28 cellular contexts compared by ENCODE assay signal in the genomic region with DNA sequence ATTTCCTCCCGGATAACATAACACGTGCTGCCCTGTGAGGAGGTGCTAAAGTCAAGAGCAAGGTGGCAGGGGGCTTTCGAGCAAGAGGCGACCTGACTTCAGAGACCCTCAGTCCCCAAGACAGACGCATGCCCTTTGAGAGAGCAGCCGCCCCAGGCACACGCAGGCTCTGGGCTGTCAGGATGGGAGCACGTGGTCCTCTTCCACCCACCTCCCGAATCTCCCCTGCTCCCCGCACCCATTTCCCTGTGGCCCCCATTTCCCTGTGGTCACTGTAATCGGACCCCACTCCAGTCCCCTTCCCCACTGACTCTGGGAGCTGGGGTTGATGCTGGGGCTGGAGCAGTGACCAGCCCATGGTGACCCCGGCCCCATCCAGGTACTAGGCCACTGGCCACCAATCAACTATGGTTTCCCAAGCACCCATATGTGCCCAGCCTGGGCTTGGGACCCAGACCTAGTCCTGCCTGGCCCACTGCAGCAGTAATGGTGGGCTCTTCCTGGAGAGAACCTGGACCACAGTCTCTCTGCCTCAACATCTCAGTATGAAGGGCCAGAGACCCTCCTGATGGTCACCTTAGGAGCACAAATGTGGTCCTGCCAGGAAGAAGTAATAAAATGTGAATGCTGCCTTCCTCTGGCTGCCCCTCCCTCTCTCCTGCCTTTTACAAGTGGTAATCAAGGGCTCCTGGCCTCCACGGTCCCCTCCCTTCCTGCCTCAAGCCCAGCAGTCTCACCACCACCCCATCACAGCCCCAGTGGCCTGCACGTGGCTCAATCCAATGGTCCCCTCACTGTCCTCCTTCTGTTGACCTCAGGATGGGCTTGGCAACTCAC. TPM values are rescaled to one million over a fixed set of nuclear protein-coding genes. Genes with fewer than 3 reads are reported as not detected.
DNase-seq lines count a peak whose midpoint lies in the region; ATAC-seq, FAIRE-seq and TF ChIP-seq lines count a peak whose summit lies in the region.
"Had no signal": no experiment of that assay in that cellular context is flagged by ENCODE, and none has a peak within 500 bp of the region (broad histone marks: within the 10 kb centered on the region; RNA-seq: fewer than 3 reads in every experiment).

No MANE protein-coding gene starts in this region.

- CTCF ChIA-PET in K562 (lab: Yijun Ruan, JAX; ENCODE audit: low intra/inter-chr PET ratio): interaction anchor here (0.6 to 0.9 kb wide), 2 partner anchors 35 to 206 kb away, joined by 3 to 4 read pairs; no protein-coding TSS in a partner anchor

- no peak for TF ChIP-seq POLR2A in K562 (conservative IDR thresholded peaks at IDR 0.05)

- peaks cover 44% of the 10 kb centered on the region for H3K4me1 Mint-ChIP-seq in activated CD4-positive, alpha-beta T cell treated with anti-CD3 and anti-CD28 coated beads, Interleukin-2, amount 10 ng/mL, durations not matched to agents 24 days and 14 days
- peaks cover 2% of the 10 kb centered on the region for H3K4me1 Mint-ChIP-seq in neural progenitor cell
- peaks cover 35% of the 10 kb centered on the region for H3K4me1 Mint-ChIP-seq in activated T-helper 1 cell treated with anti-CD3 and anti-CD28 coated beads, Interleukin-12 subunit alpha, Interleukin-12 subunit beta, Interleukin-2, Interleukin-4 antibody, amounts not matched to agents 30 ng/mL and 10 ng/mL and 1 ng/mL, durations not matched to agents 14 hours and 24 hours and 36 hours (ENCODE audit: low read depth)

- H4K20me1 ChIP-seq in KMS-11 (ENCODE audit: insufficient read depth): no peaks in the 10 kb centered on the region
- peaks cover 82% of the 10 kb centered on the region for H4K20me1 ChIP-seq in K562 (replicated peaks; ENCODE audit: control insufficient read depth, insufficient read depth, low read length)
- H4K20me1 ChIP-seq in neural progenitor cell (ENCODE audit: low read depth): no peaks in the 10 kb centered on the region

- DNase-seq in activated CD4-positive, alpha-beta T cell treated with anti-CD3 and anti-CD28 coated beads, Interleukin-2, amount 10 ng/mL, durations not matched to agents 24 days and 14 days: no peak
- no peak for DNase-seq in activated CD4-positive, alpha-beta T cell treated with anti-CD3 and anti-CD28 coated beads, Interleukin-2, amount 50 U/mL, for 4 hours
- DNase-seq in K562 (ENCODE audit: extremely low read depth in 1 of 4, low spot score in 3 of 4): peak in 3 of 4 experiments; percentile 63 to 67 (median 66)
- DNase-seq in neural progenitor cell (ENCODE audit: low spot score): no peak
- DNase-seq in NOMO-1 treated with dmso at 0.1 percent for 144 hours (lab: John Stamatoyannopoulos, UW; ENCODE audit: unreplicated experiment): no peak
- no peak for DNase-seq in NCI-H774 (lab: John Stamatoyannopoulos, UW)
- no peak for DNase-seq in activated T-helper 1 cell treated with anti-CD3 and anti-CD28 coated beads, Interleukin-12 subunit alpha, Interleukin-12 subunit beta, Interleukin-2, Interleukin-4 antibody, amounts not matched to agents 30 ng/mL and 10 ng/mL and 1 ng/mL, durations not matched to agents 14 hours and 24 hours and 36 hours (ENCODE audit: low spot score)
- DNase-seq: activated CD8-positive, alpha-beta memory T cell treated with anti-CD3 and anti-CD28 coated beads, Interleukin-2, amount 10 ng/mL, durations not matched to agents 7 days and 5 days; activated effector memory CD4-positive, alpha-beta T cell treated with Interleukin-2 at 50 U/mL for 16 hours; C1 segment of cervical spinal cord; colonic mucosa; DMS 273 treated with DMSO at 0.1 percent for 48 hours; lower lobe of right lung; NCI-H1436 treated with DMSO at 0.1 percent for 48 hours; NCI-H526; ovary; SIG-M5; stimulated activated CD4-positive, alpha-beta T cell treated with anti-CD3 and anti-CD28 coated beads, Interleukin-12 subunit alpha, Interleukin-12 subunit beta, amount 100 ng/mL, for 4 hours; substantia nigra had no signal

- H3K9me3 ChIP-seq in K562 (replicated peaks; ENCODE audit: control insufficient read depth, insufficient read depth, low read depth, low read length) (no peaks in the 10 kb centered on the region), neural progenitor cell (ENCODE audit: low read depth) (no peaks in the 10 kb centered on the region)
- H3K9me3 ChIP-seq: A549, colonic mucosa, lower lobe of right lung, ovary had no signal

- H3K36me3 ChIP-seq in KMS-11 (ENCODE audit: insufficient read depth): no peaks in the 10 kb centered on the region
- H3K36me3 ChIP-seq in K562 (ENCODE audit: control insufficient read depth, insufficient read depth, low read length): no peaks in the 10 kb centered on the region
- no peaks in the 10 kb centered on the region for H3K36me3 ChIP-seq in neural progenitor cell
- H3K36me3 ChIP-seq: colonic mucosa, lower lobe of right lung, ovary had no signal

- no peaks in the 10 kb centered on the region for H3F3A ChIP-seq in neural progenitor cell (ENCODE audit: low read depth)

- TF ChIP-seq CTCF in KMS-11 (conservative IDR thresholded peaks at IDR 0.05; ENCODE audit: low read depth, low read length) (no peak), K562 (IDR thresholded peaks at IDR 0.05 in 2 of 3, conservative IDR thresholded peaks at IDR 0.05 in 1 of 3; ENCODE audit: insufficient read depth in 2 of 3, low read depth in 1 of 3, low read length in 3 of 3) (no peak), neural progenitor cell (IDR thresholded peaks at IDR 0.05) (no peak)

- in situ Hi-C loops in K562 (cut with MboI): loop anchor here (25.0 kb wide), 1 partner anchor 1336 kb away; a partner anchor contains a TSS

- no peaks in the 10 kb centered on the region for H3K79me2 ChIP-seq in KMS-11 (ENCODE audit: insufficient read depth, low read depth)
- no peaks in the 10 kb centered on the region for H3K79me2 ChIP-seq in K562 (ENCODE audit: control insufficient read depth, insufficient read depth, low read length)
- no peaks in the 10 kb centered on the region for H3K79me2 ChIP-seq in neural progenitor cell (ENCODE audit: low read depth)

- no peaks in the 10 kb centered on the region for H3K27me3 Mint-ChIP-seq in activated CD4-positive, alpha-beta T cell treated with anti-CD3 and anti-CD28 coated beads, Interleukin-2, amount 10 ng/mL, durations not matched to agents 24 days and 14 days
- H3K27me3 Mint-ChIP-seq in neural progenitor cell (ENCODE audit: insufficient read depth, low read depth): peaks cover 5% of the 10 kb centered on the region
- H3K27me3 Mint-ChIP-seq in activated T-helper 1 cell treated with anti-CD3 and anti-CD28 coated beads, Interleukin-12 subunit alpha, Interleukin-12 subunit beta, Interleukin-2, Interleukin-4 antibody, amounts not matched to agents 30 ng/mL and 10 ng/mL and 1 ng/mL, durations not matched to agents 14 hours and 24 hours and 36 hours (ENCODE audit: insufficient read depth): peaks cover 10% of the 10 kb centered on the region
- H3K27me3 Mint-ChIP-seq: activated CD8-positive, alpha-beta memory T cell treated with anti-CD3 and anti-CD28 coated beads, Interleukin-2, amount 10 ng/mL, durations not matched to agents 7 days and 5 days had no signal

- H3K4me3 ChIP-seq in KMS-11 (IDR thresholded peaks at IDR 0.05; ENCODE audit: insufficient read depth, low read depth, low read length) (no peak overlapping the region), K562 (no peak overlapping the region), neural progenitor cell (no peak overlapping the region)
- H3K4me3 ChIP-seq: A549, colonic mucosa, lower lobe of right lung, ovary, PC-9 had no signal

- H3K9me3 Mint-ChIP-seq in activated CD4-positive, alpha-beta T cell treated with anti-CD3 and anti-CD28 coated beads, Interleukin-2, amount 10 ng/mL, durations not matched to agents 24 days and 14 days: no peaks in the 10 kb centered on the region
- no peaks in the 10 kb centered on the region for H3K9me3 Mint-ChIP-seq in neural progenitor cell
- no peaks in the 10 kb centered on the region for H3K9me3 Mint-ChIP-seq in activated T-helper 1 cell treated with anti-CD3 and anti-CD28 coated beads, Interleukin-12 subunit alpha, Interleukin-12 subunit beta, Interleukin-2, Interleukin-4 antibody, amounts not matched to agents 30 ng/mL and 10 ng/mL and 1 ng/mL, durations not matched to agents 14 hours and 24 hours and 36 hours

- H3K27me3 ChIP-seq in KMS-11 (ENCODE audit: insufficient read depth, low read depth) (no peaks in the 10 kb centered on the region), K562 (ENCODE audit: control insufficient read depth in 2 of 2, insufficient read depth in 2 of 2, low read length in 2 of 2) (peaks cover 10 to 64% of the 10 kb centered on the region in 2 experiments; a peak in 4 of 5 replicates), neural progenitor cell (peaks cover 43% of the 10 kb centered on the region)
- H3K27me3 ChIP-seq: colonic mucosa, ovary had no signal

- H3K4me3 Mint-ChIP-seq in activated CD4-positive, alpha-beta T cell treated with anti-CD3 and anti-CD28 coated beads, Interleukin-2, amount 10 ng/mL, durations not matched to agents 24 days and 14 days: no peak overlapping the region
- H3K4me3 Mint-ChIP-seq in neural progenitor cell: peak overlapping the region; percentile 48
- H3K4me3 Mint-ChIP-seq in activated T-helper 1 cell treated with anti-CD3 and anti-CD28 coated beads, Interleukin-12 subunit alpha, Interleukin-12 subunit beta, Interleukin-2, Interleukin-4 antibody, amounts not matched to agents 30 ng/mL and 10 ng/mL and 1 ng/mL, durations not matched to agents 14 hours and 24 hours and 36 hours: no peak overlapping the region
- H3K4me3 Mint-ChIP-seq: activated CD8-positive, alpha-beta memory T cell treated with anti-CD3 and anti-CD28 coated beads, Interleukin-2, amount 10 ng/mL, durations not matched to agents 7 days and 5 days had no signal

- FAIRE-seq in K562 (lab: Jason Lieb, UNC): no peak
- FAIRE-seq: A549, urothelium cell line had no signal

- intact Hi-C loops in activated CD4-positive, alpha-beta T cell treated with anti-CD3 and anti-CD28 coated beads, Interleukin-2, amount 10 ng/mL, durations not matched to agents 24 days and 14 days (cut with micrococcal nuclease): loop anchor here (5.0 kb wide), 1 partner anchor 39 kb away; a partner anchor contains a TSS
- intact Hi-C loops in K562 (cut with micrococcal nuclease): no loop called here
- intact Hi-C loops in activated T-helper 1 cell treated with anti-CD3 and anti-CD28 coated beads, Interleukin-12 subunit alpha, Interleukin-12 subunit beta, Interleukin-2, Interleukin-4 antibody, amounts not matched to agents 30 ng/mL and 10 ng/mL and 1 ng/mL, durations not matched to agents 14 hours and 24 hours and 36 hours (cut with micrococcal nuclease): no loop called here

- H3K4me2 ChIP-seq in KMS-11 (peak overlapping the region; percentile 40; the same call in 1 of the 2 replicates), K562 (ENCODE audit: insufficient read depth, low read length) (no peak overlapping the region), neural progenitor cell (no peak overlapping the region)
- H3K4me2 ChIP-seq: A549, PC-9 had no signal

- H3K9ac ChIP-seq in KMS-11 (no peak overlapping the region), K562 (ENCODE audit: insufficient read depth in 1 of 2, low read depth in 2 of 2, low read length in 2 of 2) (peak overlapping the region in 1 of 2 experiments; percentile 27; a peak in 1 of 4 replicates), neural progenitor cell (no peak overlapping the region)

- peaks cover 80% of the 10 kb centered on the region for H3K4me1 ChIP-seq in KMS-11 (ENCODE audit: low read depth, poor library complexity, severe bottlenecking)
- peaks cover 16 to 18% of the 10 kb centered on the region in 2 experiments for H3K4me1 ChIP-seq in K562 (replicated peaks in 1 of 2; ENCODE audit: control insufficient read depth in 2 of 2, insufficient read depth in 2 of 2, low read length in 2 of 2)
- peaks cover 3% of the 10 kb centered on the region for H3K4me1 ChIP-seq in neural progenitor cell
- H3K4me1 ChIP-seq: A549, colonic mucosa, lower lobe of right lung had no signal

- ATAC-seq in K562: no peak
- ATAC-seq: A549; activated CD8-positive, alpha-beta memory T cell treated with anti-CD3 and anti-CD28 coated beads, Interleukin-2, amount 10 ng/mL, durations not matched to agents 7 days and 5 days; lower lobe of right lung; right cardiac atrium had no signal

- no peaks in the 10 kb centered on the region for H3K36me3 Mint-ChIP-seq in activated CD4-positive, alpha-beta T cell treated with anti-CD3 and anti-CD28 coated beads, Interleukin-2, amount 10 ng/mL, durations not matched to agents 24 days and 14 days (ENCODE audit: low read depth)
- no peaks in the 10 kb centered on the region for H3K36me3 Mint-ChIP-seq in neural progenitor cell
- no peaks in the 10 kb centered on the region for H3K36me3 Mint-ChIP-seq in activated T-helper 1 cell treated with anti-CD3 and anti-CD28 coated beads, Interleukin-12 subunit alpha, Interleukin-12 subunit beta, Interleukin-2, Interleukin-4 antibody, amounts not matched to agents 30 ng/mL and 10 ng/mL and 1 ng/mL, durations not matched to agents 14 hours and 24 hours and 36 hours (ENCODE audit: low read depth)
- H3K36me3 Mint-ChIP-seq: activated CD8-positive, alpha-beta memory T cell treated with anti-CD3 and anti-CD28 coated beads, Interleukin-2, amount 10 ng/mL, durations not matched to agents 7 days and 5 days had no signal

- WGBS in K562 (ENCODE audit: insufficient coverage, low coverage, missing lambda C conversion rate): 4% methylated on average over 14 of the region's 14 CpGs

- POLR2A ChIA-PET in K562 (lab: Yijun Ruan, JAX): interaction anchor here (1.0 to 6.9 kb wide), 5 partner anchors 9 to 38 kb away, joined by 3 to 74 read pairs (median 5); no protein-coding TSS in a partner anchor

- no peak overlapping the region for H3K27ac ChIP-seq in KMS-11
- H3K27ac ChIP-seq in K562 (ENCODE audit: extremely low read depth, low read depth, low read length): no peak overlapping the region
- no peak overlapping the region for H3K27ac ChIP-seq in neural progenitor cell
- H3K27ac ChIP-seq: A549, colonic mucosa, HL-60, lower lobe of right lung, ovary, PC-9 had no signal

- TF ChIP-seq EP300 in K562 (IDR thresholded peaks at IDR 0.05; ENCODE audit: low read length): no peak

- H3K9me1 ChIP-seq in K562 (ENCODE audit: control insufficient read depth, insufficient read depth, low read length): peaks cover 18% of the 10 kb centered on the region

- no peak for TF ChIP-seq RAD21 in K562 (CRISPR knock-in tag; conservative IDR thresholded peaks at IDR 0.05 in 1 of 2, IDR thresholded peaks at IDR 0.05 in 1 of 2)

- BruUV-seq in K562 (replicated peaks; lab: Mats Ljungman, UMichigan): no TSS peak

- H2AFZ ChIP-seq in KMS-11 (ENCODE audit: low read depth) (peak overlapping the region; percentile 24; the same call in 1 of the 2 replicates), K562 (ENCODE audit: low read depth, low read length) (no peak overlapping the region), neural progenitor cell (replicated peaks) (no peak overlapping the region)
- H2AFZ ChIP-seq: PC-9 had no signal

- peak overlapping the region; percentile 30 for H3K27ac Mint-ChIP-seq in activated CD4-positive, alpha-beta T cell treated with anti-CD3 and anti-CD28 coated beads, Interleukin-2, amount 10 ng/mL, durations not matched to agents 24 days and 14 days
- H3K27ac Mint-ChIP-seq in neural progenitor cell: peak overlapping the region; percentile 36
- H3K27ac Mint-ChIP-seq in activated T-helper 1 cell treated with anti-CD3 and anti-CD28 coated beads, Interleukin-12 subunit alpha, Interleukin-12 subunit beta, Interleukin-2, Interleukin-4 antibody, amounts not matched to agents 30 ng/mL and 10 ng/mL and 1 ng/mL, durations not matched to agents 14 hours and 24 hours and 36 hours: no peak overlapping the region
- H3K27ac Mint-ChIP-seq: activated CD8-positive, alpha-beta memory T cell treated with anti-CD3 and anti-CD28 coated beads, Interleukin-2, amount 10 ng/mL, durations not matched to agents 7 days and 5 days had no signal

RNA-seq across cellular contexts. Expression of a gene that starts 39.0 kb away (rescaled TPM):
- total RNA-seq in activated CD4-positive, alpha-beta T cell treated with anti-CD3 and anti-CD28 coated beads, Interleukin-2, amount 10 ng/mL, durations not matched to agents 24 days and 14 days: not detected in 2 replicates
- not detected in 2 replicates for total RNA-seq in K562 (2011; cell fraction: chromatin; rRNA removed; ENCODE audit: low replicate concordance)
- not detected in 2 replicates for total RNA-seq in K562 (2011; cell fraction: nucleolus; rRNA removed)
- not detected in 2 replicates for total RNA-seq in K562 (2011; cell fraction: nucleoplasm; rRNA removed)
- total RNA-seq in K562 (2014; rRNA removed) (not detected in 2 replicates), K562 (2014; rRNA removed; fragmentation: Illumina TruSeq; extraction: Trizol) (not detected in 2 replicates), K562 (2015; rRNA removed; fragmentation: Illumina TruSeq; extraction: Trizol) (not detected in 2 replicates), K562 (2021) (not detected in 2 replicates), neural progenitor cell (ENCODE audit: low replicate concordance) (not detected in 2 replicates)
- polyA plus RNA-seq in K562 (2011; rRNA removed) (not detected in 2 replicates), K562 (2014; fragmentation: Illumina TruSeq; extraction: Trizol) (not detected in 2 replicates), K562 (2014; fragmentation: Nextera tagmentation; extraction: Ambion mirVana) (not detected), K562 (2014; rRNA removed) (not detected in 2 replicates)
- not detected in 2 replicates for polyA plus RNA-seq in K562 (2011; cell fraction: cytosol; rRNA removed)
- polyA plus RNA-seq in K562 (2011; cell fraction: nucleus; rRNA removed): not detected in 2 replicates
- polyA plus RNA-seq in K562 (2012): not detected in 2 replicates
- polyA minus RNA-seq in K562 (2011; rRNA and poly(A)+ RNA removed): not detected in 2 replicates
- not detected in 2 replicates for polyA minus RNA-seq in K562 (2011; cell fraction: cytosol; rRNA and poly(A)+ RNA removed)
- not detected in 2 replicates for polyA minus RNA-seq in K562 (2011; cell fraction: nucleus; rRNA and poly(A)+ RNA removed)
- total RNA-seq in activated T-helper 1 cell treated with anti-CD3 and anti-CD28 coated beads, Interleukin-12 subunit alpha, Interleukin-12 subunit beta, Interleukin-2, Interleukin-4 antibody, amounts not matched to agents 30 ng/mL and 10 ng/mL and 1 ng/mL, durations not matched to agents 14 hours and 24 hours and 36 hours: not detected in 2 replicates
- total RNA-seq: activated CD8-positive, alpha-beta memory T cell treated with anti-CD3 and anti-CD28 coated beads, Interleukin-2, amount 10 ng/mL, durations not matched to agents 7 days and 5 days; G401; MCF 10A; PC-9; T-helper 1 cell treated with Interleukin-12 subunit alpha and Interleukin-12 subunit beta and Interleukin-4 antibody, amounts not matched to agents 30 ng/mL and 1 ng/mL, for 36 hours had no signal
- polyA plus RNA-seq: A549, right cardiac atrium had no signal

Comparison
In these comparisons a context has a peak if more than half of its experiments do, and no peak if none do; other contexts are left out.
1. DNase-seq: peak in K562 (3 of 4); none in activated CD4-positive, alpha-beta T cell treated with anti-CD3 and anti-CD28 coated beads, Interleukin-2, amount 10 ng/mL, durations not matched to agents 24 days and 14 days (single experiment), activated CD4-positive, alpha-beta T cell treated with anti-CD3 and anti-CD28 coated beads, Interleukin-2, amount 50 U/mL, for 4 hours (0 of 2), neural progenitor cell (single experiment), NOMO-1 treated with dmso at 0.1 percent for 144 hours (single experiment), NCI-H774 (single experiment) and activated T-helper 1 cell treated with anti-CD3 and anti-CD28 coated beads, Interleukin-12 subunit alpha, Interleukin-12 subunit beta, Interleukin-2, Interleukin-4 antibody, amounts not matched to agents 30 ng/mL and 10 ng/mL and 1 ng/mL, durations not matched to agents 14 hours and 24 hours and 36 hours (single experiment).